In genomic region chr19:4399871-4400768, GRCh38 we compare ENCODE assay signal across 1 cellular context.
TF ChIP-seq lines count a peak whose summit lies in the region.

TSS of gene SH3GL1 (minus strand) at chr19:4400547. CDS start at chr19:4400368, 179 bp downstream.

TF ChIP-seq in K562, 482 proteins besides CTCF, POLR2A, EP300 and RAD21 (continued from another document and continues in another):
- no peak; the same call in 1 of the 2 replicates for TF ChIP-seq ATF6 (CRISPR knock-in tag; IDR thresholded peaks at IDR 0.05)
- no peak for TF ChIP-seq ZNF561 (CRISPR knock-in tag; conservative IDR thresholded peaks at IDR 0.05)
- no peak for TF ChIP-seq RBM17 (IDR thresholded peaks at IDR 0.05; ENCODE audit: borderline replicate concordance, low read depth, low read length)
- TF ChIP-seq ZKSCAN3 (CRISPR knock-in tag; IDR thresholded peaks at IDR 0.05), result no peak
- TF ChIP-seq TBP (optimal IDR thresholded peaks at IDR 0.05; ENCODE audit: low read depth, low read length), result peak; percentile 45
- TF ChIP-seq HIVEP1 (CRISPR knock-in tag; IDR thresholded peaks at IDR 0.05), result no peak
- no peak for TF ChIP-seq BRD4 (IDR thresholded peaks at IDR 0.05)
- no peak for TF ChIP-seq STAT6 (CRISPR knock-in tag; IDR thresholded peaks at IDR 0.05)
- no peak for TF ChIP-seq GMEB1 (CRISPR knock-in tag; IDR thresholded peaks at IDR 0.05)
- no peak for TF ChIP-seq ZNF655 (CRISPR knock-in tag; IDR thresholded peaks at IDR 0.05)
- TF ChIP-seq PPARD (CRISPR knock-in tag; IDR thresholded peaks at IDR 0.05), result no peak
- TF ChIP-seq PURB (CRISPR knock-in tag; IDR thresholded peaks at IDR 0.05; ENCODE audit: low read depth), result no peak
- peak; percentile 80 for TF ChIP-seq RBBP5 (IDR thresholded peaks at IDR 0.05; ENCODE audit: borderline replicate concordance, insufficient read depth, low read length, poor library complexity, severe bottlenecking)
- no peak for TF ChIP-seq ZNF146 (CRISPR knock-in tag; IDR thresholded peaks at IDR 0.05; ENCODE audit: unreplicated experiment)
- TF ChIP-seq ZNF121 (CRISPR knock-in tag; conservative IDR thresholded peaks at IDR 0.05), result no peak
- TF ChIP-seq FOXM1 (IDR thresholded peaks at IDR 0.05; ENCODE audit: low read depth), result no peak
- peak; percentile 77 for TF ChIP-seq FOXM1 (CRISPR knock-in tag; IDR thresholded peaks at IDR 0.05; ENCODE audit: low read depth)
- no peak for TF ChIP-seq HINFP (tag; conservative IDR thresholded peaks at IDR 0.05; ENCODE audit: low read depth)
- TF ChIP-seq BCOR (IDR thresholded peaks at IDR 0.05), result no peak
- peak; percentile 35 to 49; a peak in 2 of 4 replicates for TF ChIP-seq TEAD1 (CRISPR knock-in tag; IDR thresholded peaks at IDR 0.05)
- TF ChIP-seq MEF2D (tag; conservative IDR thresholded peaks at IDR 0.05; ENCODE audit: low read depth), result no peak
- no peak for TF ChIP-seq PYGO2 (tag; IDR thresholded peaks at IDR 0.05)
- no peak for TF ChIP-seq CAMTA2 (CRISPR knock-in tag; conservative IDR thresholded peaks at IDR 0.05)
- peak; percentile 63 for TF ChIP-seq SAP30 (IDR thresholded peaks at IDR 0.05; ENCODE audit: borderline replicate concordance, insufficient read depth, low read depth, low read length, poor library complexity, severe bottlenecking)
- no peak for TF ChIP-seq RHOXF2B (CRISPR knock-in tag; conservative IDR thresholded peaks at IDR 0.05)
- TF ChIP-seq WHSC1 (IDR thresholded peaks at IDR 0.05; ENCODE audit: low read length), result no peak
- peak; percentile 85 for TF ChIP-seq SP1 (CRISPR knock-in tag; IDR thresholded peaks at IDR 0.05)
- TF ChIP-seq XRCC3 (IDR thresholded peaks at IDR 0.05), result no peak
- no peak for TF ChIP-seq ARID3B (CRISPR knock-in tag; IDR thresholded peaks at IDR 0.05; ENCODE audit: borderline replicate concordance)
- no peak for TF ChIP-seq EGR1 (conservative IDR thresholded peaks at IDR 0.05)
- no peak for TF ChIP-seq ZFP91 (CRISPR knock-in tag; IDR thresholded peaks at IDR 0.05)
- TF ChIP-seq MYNN (IDR thresholded peaks at IDR 0.05), result no peak
- no peak for TF ChIP-seq MYNN (CRISPR knock-in tag; IDR thresholded peaks at IDR 0.05)
- TF ChIP-seq ZNF133 (CRISPR knock-in tag; IDR thresholded peaks at IDR 0.05), result no peak
- TF ChIP-seq E2F8 (IDR thresholded peaks at IDR 0.05; ENCODE audit: low read depth, partially characterized antibody), result peak; percentile 80
- peak; percentile 97 for TF ChIP-seq ZNF197 (CRISPR knock-in tag; IDR thresholded peaks at IDR 0.05; ENCODE audit: low read depth)
- TF ChIP-seq USF2 (CRISPR knock-in tag; IDR thresholded peaks at IDR 0.05), result peak; percentile 49
- TF ChIP-seq KAT8 (IDR thresholded peaks at IDR 0.05; ENCODE audit: low read depth), result no peak
- TF ChIP-seq ARID2 (IDR thresholded peaks at IDR 0.05), result no peak
- peak in 1 of 2 experiments; percentile 84; a peak in 2 of 4 replicates for TF ChIP-seq RCOR1 (IDR thresholded peaks at IDR 0.05; ENCODE audit: borderline replicate concordance in 1 of 2, low read depth in 2 of 2, low read length in 2 of 2)
- TF ChIP-seq SUPT5H (IDR thresholded peaks at IDR 0.05), result no peak
- TF ChIP-seq BHLHE40 (IDR thresholded peaks at IDR 0.05; ENCODE audit: low read length), result peak; percentile 74
- no peak for TF ChIP-seq CEBPZ (IDR thresholded peaks at IDR 0.05; ENCODE audit: borderline replicate concordance, low read depth, low read length)
